ENCODE assay signal across 1 cellular context in genomic region chr10:22473044-22473443, GRCh38.
TF ChIP-seq lines count a peak whose summit lies in the region.

No MANE protein-coding gene starts in this region.

TF ChIP-seq in GM12878, 131 proteins besides CTCF, POLR2A, EP300 and RAD21 (continued from another document):
- TF ChIP-seq MLLT1 (IDR thresholded peaks at IDR 0.05) (no peak), CREB1 (IDR thresholded peaks at IDR 0.05; ENCODE audit: low read depth) (no peak), CBFB (IDR thresholded peaks at IDR 0.05; ENCODE audit: low read depth) (no peak), BCL11A (IDR thresholded peaks at IDR 0.05; ENCODE audit: low read depth, low read length) (no peak), MTA3 (IDR thresholded peaks at IDR 0.05; ENCODE audit: borderline replicate concordance, low read length) (no peak), NFXL1 (IDR thresholded peaks at IDR 0.05; ENCODE audit: borderline replicate concordance) (no peak), SPI1 (IDR thresholded peaks at IDR 0.05; ENCODE audit: borderline replicate concordance, insufficient read depth, low read depth, low read length) (no peak), SMAD5 (IDR thresholded peaks at IDR 0.05; ENCODE audit: low read depth) (no peak), RCOR1 (conservative IDR thresholded peaks at IDR 0.05; ENCODE audit: low read depth, low read length) (no peak), SMAD1 (IDR thresholded peaks at IDR 0.05; ENCODE audit: low read depth, partially characterized antibody) (no peak), GABPA (IDR thresholded peaks at IDR 0.05; ENCODE audit: low read depth) (no peak), POLR2AphosphoS2 (IDR thresholded peaks at IDR 0.05; ENCODE audit: low read depth, low read length) (no peak)
- TF ChIP-seq, protein P1, sequence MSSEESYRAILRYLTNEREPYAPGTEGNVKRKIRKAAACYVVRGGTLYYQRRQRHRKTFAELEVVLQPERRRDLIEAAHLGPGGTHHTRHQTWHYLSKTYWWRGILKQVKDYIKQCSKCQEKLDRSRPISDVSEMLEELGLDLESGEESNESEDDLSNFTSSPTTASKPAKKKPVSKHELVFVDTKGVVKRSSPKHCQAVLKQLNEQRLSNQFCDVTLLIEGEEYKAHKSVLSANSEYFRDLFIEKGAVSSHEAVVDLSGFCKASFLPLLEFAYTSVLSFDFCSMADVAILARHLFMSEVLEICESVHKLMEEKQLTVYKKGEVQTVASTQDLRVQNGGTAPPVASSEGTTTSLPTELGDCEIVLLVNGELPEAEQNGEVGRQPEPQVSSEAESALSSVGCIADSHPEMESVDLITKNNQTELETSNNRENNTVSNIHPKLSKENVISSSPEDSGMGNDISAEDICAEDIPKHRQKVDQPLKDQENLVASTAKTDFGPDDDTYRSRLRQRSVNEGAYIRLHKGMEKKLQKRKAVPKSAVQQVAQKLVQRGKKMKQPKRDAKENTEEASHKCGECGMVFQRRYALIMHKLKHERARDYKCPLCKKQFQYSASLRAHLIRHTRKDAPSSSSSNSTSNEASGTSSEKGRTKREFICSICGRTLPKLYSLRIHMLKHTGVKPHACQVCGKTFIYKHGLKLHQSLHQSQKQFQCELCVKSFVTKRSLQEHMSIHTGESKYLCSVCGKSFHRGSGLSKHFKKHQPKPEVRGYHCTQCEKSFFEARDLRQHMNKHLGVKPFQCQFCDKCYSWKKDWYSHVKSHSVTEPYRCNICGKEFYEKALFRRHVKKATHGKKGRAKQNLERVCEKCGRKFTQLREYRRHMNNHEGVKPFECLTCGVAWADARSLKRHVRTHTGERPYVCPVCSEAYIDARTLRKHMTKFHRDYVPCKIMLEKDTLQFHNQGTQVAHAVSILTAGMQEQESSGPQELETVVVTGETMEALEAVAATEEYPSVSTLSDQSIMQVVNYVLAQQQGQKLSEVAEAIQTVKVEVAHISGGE (CRISPR knock-in tag; IDR thresholded peaks at IDR 0.05): no peak
- TF ChIP-seq, protein P2, sequence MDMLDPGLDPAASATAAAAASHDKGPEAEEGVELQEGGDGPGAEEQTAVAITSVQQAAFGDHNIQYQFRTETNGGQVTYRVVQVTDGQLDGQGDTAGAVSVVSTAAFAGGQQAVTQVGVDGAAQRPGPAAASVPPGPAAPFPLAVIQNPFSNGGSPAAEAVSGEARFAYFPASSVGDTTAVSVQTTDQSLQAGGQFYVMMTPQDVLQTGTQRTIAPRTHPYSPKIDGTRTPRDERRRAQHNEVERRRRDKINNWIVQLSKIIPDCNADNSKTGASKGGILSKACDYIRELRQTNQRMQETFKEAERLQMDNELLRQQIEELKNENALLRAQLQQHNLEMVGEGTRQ (IDR thresholded peaks at IDR 0.05; ENCODE audit: borderline replicate concordance, low read depth, low read length): no peak
- TF ChIP-seq, protein P3, sequence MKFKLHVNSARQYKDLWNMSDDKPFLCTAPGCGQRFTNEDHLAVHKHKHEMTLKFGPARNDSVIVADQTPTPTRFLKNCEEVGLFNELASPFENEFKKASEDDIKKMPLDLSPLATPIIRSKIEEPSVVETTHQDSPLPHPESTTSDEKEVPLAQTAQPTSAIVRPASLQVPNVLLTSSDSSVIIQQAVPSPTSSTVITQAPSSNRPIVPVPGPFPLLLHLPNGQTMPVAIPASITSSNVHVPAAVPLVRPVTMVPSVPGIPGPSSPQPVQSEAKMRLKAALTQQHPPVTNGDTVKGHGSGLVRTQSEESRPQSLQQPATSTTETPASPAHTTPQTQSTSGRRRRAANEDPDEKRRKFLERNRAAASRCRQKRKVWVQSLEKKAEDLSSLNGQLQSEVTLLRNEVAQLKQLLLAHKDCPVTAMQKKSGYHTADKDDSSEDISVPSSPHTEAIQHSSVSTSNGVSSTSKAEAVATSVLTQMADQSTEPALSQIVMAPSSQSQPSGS (IDR thresholded peaks at IDR 0.05; ENCODE audit: low read length): no peak
- TF ChIP-seq, protein P4, sequence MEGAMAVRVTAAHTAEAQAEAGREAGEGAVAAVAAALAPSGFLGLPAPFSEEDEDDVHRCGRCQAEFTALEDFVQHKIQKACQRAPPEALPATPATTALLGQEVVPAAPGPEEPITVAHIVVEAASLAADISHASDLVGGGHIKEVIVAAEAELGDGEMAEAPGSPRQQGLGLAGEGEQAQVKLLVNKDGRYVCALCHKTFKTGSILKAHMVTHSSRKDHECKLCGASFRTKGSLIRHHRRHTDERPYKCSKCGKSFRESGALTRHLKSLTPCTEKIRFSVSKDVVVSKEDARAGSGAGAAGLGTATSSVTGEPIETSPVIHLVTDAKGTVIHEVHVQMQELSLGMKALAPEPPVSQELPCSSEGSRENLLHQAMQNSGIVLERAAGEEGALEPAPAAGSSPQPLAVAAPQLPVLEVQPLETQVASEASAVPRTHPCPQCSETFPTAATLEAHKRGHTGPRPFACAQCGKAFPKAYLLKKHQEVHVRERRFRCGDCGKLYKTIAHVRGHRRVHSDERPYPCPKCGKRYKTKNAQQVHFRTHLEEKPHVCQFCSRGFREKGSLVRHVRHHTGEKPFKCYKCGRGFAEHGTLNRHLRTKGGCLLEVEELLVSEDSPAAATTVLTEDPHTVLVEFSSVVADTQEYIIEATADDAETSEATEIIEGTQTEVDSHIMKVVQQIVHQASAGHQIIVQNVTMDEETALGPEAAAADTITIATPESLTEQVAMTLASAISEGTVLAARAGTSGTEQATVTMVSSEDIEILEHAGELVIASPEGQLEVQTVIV (IDR thresholded peaks at IDR 0.05; ENCODE audit: borderline replicate concordance, partially characterized antibody): no peak
